8 cellular contexts compared by ENCODE assay signal in genomic region chr11:83285131-83285770, GRCh38. TPM values are rescaled to one million over a fixed set of nuclear protein-coding genes. Genes with fewer than 3 reads are reported as not detected.
DNase-seq lines count a peak whose midpoint lies in the region; ATAC-seq and TF ChIP-seq lines count a peak whose summit lies in the region.

No MANE protein-coding gene starts in this region.

- peaks cover 19 to 42% of the 10 kb centered on the region in 2 experiments for H3K79me1 ChIP-seq in IMR-90 (ENCODE audit: low read depth in 1 of 2, low read length in 2 of 2)

- H3K4ac ChIP-seq in IMR-90 (ENCODE audit: low read depth, low read length), result peak overlapping the region; percentile 87

- peaks cover 52% of the 10 kb centered on the region for H3K4me1 ChIP-seq in DOHH2 (ENCODE audit: control insufficient read depth, low read length)
- peaks cover 2% of the 10 kb centered on the region for H3K4me1 ChIP-seq in IMR-90 (ENCODE audit: control insufficient read depth, insufficient read depth, low read length)
- H3K4me1 ChIP-seq in mononuclear cell (ENCODE audit: insufficient read depth, low read length), result peaks cover 22% of the 10 kb centered on the region

- dilution Hi-C loops in IMR-90 (cut with HindIII; ENCODE audit: low sequenced_read_pairs, unreplicated experiment), result no loop called here

- peak overlapping the region; percentile 98 for H2AFZ ChIP-seq in IMR-90 (replicated peaks; ENCODE audit: low read length, poor library complexity)

- peak overlapping the region; percentile 80 for H4K5ac ChIP-seq in IMR-90 (ENCODE audit: low read depth, low read length)

- H2BK120ac ChIP-seq in IMR-90 (ENCODE audit: low read depth, low read length), result peak overlapping the region; percentile 5; the same call in 1 of the 2 replicates

- peak overlapping the region; percentile 36 to 92 for H4K8ac ChIP-seq in IMR-90 (ENCODE audit: low read depth in 2 of 2, low read length in 2 of 2)

- H3K56ac ChIP-seq in IMR-90 (ENCODE audit: extremely low read depth, insufficient read depth, low read length), result peak overlapping the region; percentile 91

- no peak overlapping the region for H2BK15ac ChIP-seq in IMR-90 (ENCODE audit: low read depth, low read length)

- H3K4me3 ChIP-seq in DOHH2 (ENCODE audit: low read length) (peak overlapping the region; percentile 100), IMR-90 (ENCODE audit: insufficient read depth, low read depth, low read length) (peak overlapping the region; percentile 65), mononuclear cell (ENCODE audit: low read length) (peak overlapping the region; percentile 80)

- TF ChIP-seq RAD21 in IMR-90 (IDR thresholded peaks at IDR 0.05; ENCODE audit: low read length), result no peak

- H3K23ac ChIP-seq in IMR-90 (ENCODE audit: low read depth, low read length), result peak overlapping the region; percentile 94

- peak overlapping the region; percentile 82 for H3K27ac ChIP-seq in DOHH2 (ENCODE audit: low read depth, low read length)
- peak overlapping the region; percentile 91 for H3K27ac ChIP-seq in IMR-90 (ENCODE audit: insufficient read depth, low read length)

- peak overlapping the region; percentile 53 for H3K18ac ChIP-seq in IMR-90 (ENCODE audit: low read depth, low read length)

- CTCF ChIA-PET in IMR-90 (lab: Yijun Ruan, JAX), result no interaction called here

- H2BK20ac ChIP-seq in IMR-90 (ENCODE audit: low read depth, low read length), result no peak overlapping the region

- TSS peak; percentile 72 for BruUV-seq in IMR-90 (replicated peaks; lab: Mats Ljungman, UMichigan)

- peak overlapping the region; percentile 91 for H3K9ac ChIP-seq in IMR-90 (ENCODE audit: low read depth, low read length)

- H3K14ac ChIP-seq in IMR-90 (replicated peaks; ENCODE audit: low read depth, low read length), result peak overlapping the region; percentile 94

- ATAC-seq in GM21528 (IDR thresholded peaks at IDR 0.05; ENCODE audit: low FRiP score, unreplicated experiment) (peak; percentile 56), IMR-90 (ENCODE audit: low read depth) (peak; percentile 62)

- no peaks in the 10 kb centered on the region for H3K9me3 ChIP-seq in DOHH2 (ENCODE audit: control insufficient read depth, insufficient read depth, low read length)
- no peaks in the 10 kb centered on the region for H3K9me3 ChIP-seq in IMR-90 (ENCODE audit: control insufficient read depth, insufficient read depth, low read length)
- H3K9me3 ChIP-seq in mononuclear cell (ENCODE audit: low read depth, low read length), result no peaks in the 10 kb centered on the region

- peaks cover 3% of the 10 kb centered on the region; the same call in 1 of the 2 replicates for H3K9me1 ChIP-seq in IMR-90 (ENCODE audit: insufficient read depth, low read length)

- H3K36me3 ChIP-seq in DOHH2 (ENCODE audit: control insufficient read depth, low read length), result peaks cover 25% of the 10 kb centered on the region
- no peaks in the 10 kb centered on the region for H3K36me3 ChIP-seq in IMR-90 (ENCODE audit: control insufficient read depth, insufficient read depth, low read length)

- H2AK5ac ChIP-seq in IMR-90 (ENCODE audit: low read depth, low read length), result peak overlapping the region; percentile 50; the same call in 1 of the 2 replicates

- peak overlapping the region; percentile 84 for H4K91ac ChIP-seq in IMR-90 (ENCODE audit: insufficient read depth, low read depth, low read length)

- H2AK9ac ChIP-seq in IMR-90 (replicated peaks; ENCODE audit: low read depth, low read length, poor library complexity), result peak overlapping the region; percentile 96

- peaks cover 16% of the 10 kb centered on the region for H3F3A ChIP-seq in DOHH2 (ENCODE audit: control insufficient read depth, insufficient read depth)

- H3K9me2 ChIP-seq in DOHH2 (replicated peaks; ENCODE audit: control insufficient read depth, low read length), result no peaks in the 10 kb centered on the region

- H3K4me2 ChIP-seq in DOHH2 (ENCODE audit: low read length) (peak overlapping the region; percentile 94), IMR-90 (ENCODE audit: low read depth, low read length) (peak overlapping the region; percentile 84)

- intact Hi-C loops in IMR-90 (cut with micrococcal nuclease), result loop anchor here (5.0 to 10.0 kb wide), 3 partner anchors 237 to 383 kb away; partner anchors contain the start of genes DDIAS and PRCP

- no peak for TF ChIP-seq POLR2A in IMR-90 (IDR thresholded peaks at IDR 0.05; ENCODE audit: low read depth, low read length)

- DNase-seq in IMR-90, result no peak
- peak; percentile 5 for DNase-seq in cerebellum (ENCODE audit: low spot score)
- no peak for DNase-seq in ACHN
- no peak for DNase-seq in epidermal melanocyte (ENCODE audit: insufficient read length, low spot score)
- DNase-seq in SW 1271 (lab: John Stamatoyannopoulos, UW), result no peak

- H4K20me1 ChIP-seq in DOHH2 (ENCODE audit: control insufficient read depth, insufficient read depth, low read depth, low read length) (no peaks in the 10 kb centered on the region), IMR-90 (ENCODE audit: insufficient read depth, low read length) (0 out of 2 replicates have a peak, but pooled peaks cover 3% of the 10 kb centered on the region)

- no peak for TF ChIP-seq CTCF in DOHH2 (IDR thresholded peaks at IDR 0.05; ENCODE audit: low read depth, low read length, poor library complexity, severe bottlenecking)
- TF ChIP-seq CTCF in IMR-90 (conservative IDR thresholded peaks at IDR 0.05; ENCODE audit: low read depth, low read length), result no peak

- in situ Hi-C loops in IMR-90 (cut with MboI; ENCODE audit: low sequenced_read_pairs) (no loop called here), ACHN (cut with HindIII; ENCODE audit: low pct_ligation_motif_present, low pct_unique_long_range_greater_than_20kb, low sequenced_read_pairs) (no loop called here)

- POLR2A ChIA-PET in IMR-90 (lab: Charles Lee; ENCODE audit: unreplicated experiment), result interaction anchor here (0.7 kb wide), 1 partner anchor 583 kb away, joined by 3 read pairs; no protein-coding TSS in a partner anchor

- H2BK5ac ChIP-seq in IMR-90 (ENCODE audit: low read depth, low read length, poor library complexity, severe bottlenecking), result peak overlapping the region; percentile 86

- H3K79me2 ChIP-seq in DOHH2 (ENCODE audit: control insufficient read depth, low read length), result peaks cover 52% of the 10 kb centered on the region

- no peaks in the 10 kb centered on the region for H3K27me3 ChIP-seq in DOHH2 (ENCODE audit: control insufficient read depth, low read length)
- no peaks in the 10 kb centered on the region for H3K27me3 ChIP-seq in IMR-90 (ENCODE audit: control insufficient read depth, insufficient read depth, low read length)
- no peaks in the 10 kb centered on the region for H3K27me3 ChIP-seq in mononuclear cell (ENCODE audit: insufficient read depth, low read length)

- 0% methylated on average over 3 of the region's 22 CpGs; no CpG with 5 or more reads in 1 of the 2 experiments for WGBS in IMR-90 (ENCODE audit: extremely low coverage in 2 of 2, insufficient read length in 1 of 2), 2 experiments

TF ChIP-seq in IMR-90, 13 proteins besides CTCF, POLR2A, EP300 and RAD21:
- no peak for TF ChIP-seq MAFK (IDR thresholded peaks at IDR 0.05; ENCODE audit: low read depth, low read length)

RNA-seq across cellular contexts. Expression of gene CCDC90B, which starts 0.9 kb away (rescaled TPM):
- total RNA-seq in IMR-90 (2012; rRNA removed) (43.7 and 63.0 TPM in 2 replicates), cerebellum (97.9 TPM), mononuclear cell (44.6 TPM)
- 32.3 and 35.8 TPM in 2 replicates for polyA plus RNA-seq in IMR-90 (2012; rRNA removed)
- 13.2 and 14.2 TPM in 2 replicates for polyA plus RNA-seq in IMR-90 (2012; cell fraction: cytosol; rRNA removed)
- polyA plus RNA-seq in IMR-90 (2012; cell fraction: nucleus; rRNA removed; ENCODE audit: low replicate concordance), result 6.5 and 13.2 TPM in 2 replicates
